In the genomic region with DNA sequence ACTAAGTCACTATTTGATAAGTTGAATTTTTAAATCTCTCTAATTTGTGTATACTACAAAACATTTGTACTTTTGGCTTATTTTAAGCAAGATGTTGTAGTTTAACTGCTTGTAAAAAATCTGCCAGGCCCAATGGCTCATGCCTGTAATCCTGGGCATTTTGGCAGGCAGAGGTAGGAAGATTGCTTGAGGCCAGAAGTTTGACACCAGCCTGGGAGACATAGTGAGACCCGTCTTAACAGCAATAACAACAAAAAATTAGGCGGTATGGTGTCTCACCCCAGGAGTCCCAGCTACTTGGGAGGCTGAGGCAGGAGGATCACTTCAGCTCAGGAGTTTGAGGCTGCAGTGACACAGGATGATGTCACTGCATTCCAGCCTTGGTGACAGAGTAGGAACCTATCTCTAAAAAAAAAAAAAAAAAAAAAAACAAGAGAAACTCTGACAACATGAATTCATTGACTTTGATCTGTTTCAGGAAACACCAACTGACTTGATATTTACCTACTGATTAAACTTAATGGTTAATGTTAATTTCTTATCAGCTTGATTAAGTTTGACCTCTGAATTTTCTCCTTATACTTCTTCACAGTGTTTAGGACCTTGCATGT, we compare ENCODE assay signal across 1 cellular context.
TF ChIP-seq lines count a peak whose summit lies in the region.

No MANE protein-coding gene starts in this region.

TF ChIP-seq in HepG2, 621 proteins besides CTCF, POLR2A, EP300 and RAD21 (continued from another document):
- TF ChIP-seq MAF1 (CRISPR knock-in tag; IDR thresholded peaks at IDR 0.05; ENCODE audit: borderline replicate concordance) = no peak
- peak; percentile 53; the same call in 1 of the 2 replicates for TF ChIP-seq CREB1 (IDR thresholded peaks at IDR 0.05)
- no peak for TF ChIP-seq CREB1 (CRISPR knock-in tag; IDR thresholded peaks at IDR 0.05)
- 0 out of 2 replicates have a peak, but pooled peaks have one; percentile 33 for TF ChIP-seq ZMYM3 (CRISPR knock-in tag; IDR thresholded peaks at IDR 0.05)
